Comparison of ENCODE assay signal across 28 cellular contexts in genomic region chr19:42548545-42548944, GRCh38. TPM values are rescaled to one million over a fixed set of nuclear protein-coding genes. Genes with fewer than 3 reads are reported as not detected.
DNase-seq lines count a peak whose midpoint lies in the region; ATAC-seq, FAIRE-seq and TF ChIP-seq lines count a peak whose summit lies in the region.
"Had no signal": no experiment of that assay in that cellular context is flagged by ENCODE, and none has a peak within 500 bp of the region (broad histone marks: within the 10 kb centered on the region; RNA-seq: fewer than 3 reads in every experiment).

No MANE protein-coding gene starts in this region.

- H3K27me3 Mint-ChIP-seq in MCF 10A (ENCODE audit: insufficient read depth, unreplicated experiment): peaks cover 28% of the 10 kb centered on the region

- no peaks in the 10 kb centered on the region for H3K79me2 ChIP-seq in K562 (ENCODE audit: control insufficient read depth, insufficient read depth, low read length)

- TF ChIP-seq CTCF in MCF 10A (IDR thresholded peaks at IDR 0.05; ENCODE audit: unreplicated experiment) (no peak), K562 (IDR thresholded peaks at IDR 0.05 in 2 of 3, conservative IDR thresholded peaks at IDR 0.05 in 1 of 3; ENCODE audit: insufficient read depth in 2 of 3, low read depth in 1 of 3, low read length in 3 of 3) (no peak), GM13976 (IDR thresholded peaks at IDR 0.05; ENCODE audit: borderline replicate concordance, control extremely low read depth, extremely low read depth, insufficient read depth, missing control alignments) (no peak)

- CTCF ChIA-PET in MCF 10A (lab: Yijun Ruan, JAX) (no interaction called here), K562 (lab: Yijun Ruan, JAX; ENCODE audit: low intra/inter-chr PET ratio) (no interaction called here)

- no peak overlapping the region for H3K4me3 ChIP-seq in K562
- H3K4me3 ChIP-seq: GM23248, MG63 had no signal

- H3K9me3 ChIP-seq in K562 (replicated peaks; ENCODE audit: control insufficient read depth, insufficient read depth, low read depth, low read length): no peaks in the 10 kb centered on the region
- H3K9me3 ChIP-seq: MG63 had no signal

- DNase-seq in T47D (ENCODE audit: low read depth in 1 of 2, low spot score in 1 of 2) (peak; percentile 18 to 33), MCF 10A (ENCODE audit: unreplicated experiment) (no peak), MV-4-11 (lab: John Stamatoyannopoulos, UW) (peak; percentile 54), K562 (ENCODE audit: extremely low read depth in 1 of 4, low spot score in 3 of 4) (peak in 3 of 4 experiments; percentile 44 to 48 (median 44)), NCI-H1436 (lab: John Stamatoyannopoulos, UW) (no peak), GM13976 (ENCODE audit: low spot score) (no peak), COLO829 (ENCODE audit: low spot score) (no peak)
- DNase-seq: 8988T; AML-193; CD8-positive, alpha-beta memory T cell; GM23248; IMR-90; Karpas-422; MG63; NCI-H1105; NCI-H2029 treated with DMSO at 0.1 percent for 48 hours; NCI-H345; NCI-H524; NCI-H774; Right ventricle myocardium superior had no signal

- no peak overlapping the region for H3K27ac Mint-ChIP-seq in MCF 10A (ENCODE audit: low read depth, unreplicated experiment)
- H3K27ac Mint-ChIP-seq: CD8-positive, alpha-beta memory T cell had no signal

- TF ChIP-seq RAD21 in K562 (CRISPR knock-in tag; conservative IDR thresholded peaks at IDR 0.05 in 1 of 2, IDR thresholded peaks at IDR 0.05 in 1 of 2): no peak

- 13% methylated on average over 3 of the region's 4 CpGs for WGBS in K562 (ENCODE audit: insufficient coverage, low coverage, missing lambda C conversion rate)

- H3K27me3 ChIP-seq in K562 (ENCODE audit: control insufficient read depth in 2 of 2, insufficient read depth in 2 of 2, low read length in 2 of 2): no peaks in the 10 kb centered on the region
- H3K27me3 ChIP-seq: MG63 had no signal

- POLR2A ChIA-PET in MCF 10A (lab: Yijun Ruan, JAX) (no interaction called here), K562 (lab: Yijun Ruan, JAX) (no interaction called here)

- H3K36me3 ChIP-seq in K562 (ENCODE audit: control insufficient read depth, insufficient read depth, low read length): no peaks in the 10 kb centered on the region
- H3K36me3 ChIP-seq: MG63 had no signal

- no peak overlapping the region for H2AFZ ChIP-seq in K562 (ENCODE audit: low read depth, low read length)
- H2AFZ ChIP-seq: GM23248 had no signal

- no peak overlapping the region for H3K4me2 ChIP-seq in K562 (ENCODE audit: insufficient read depth, low read length)

- BruUV-seq in MCF 10A (replicated peaks; lab: Mats Ljungman, UMichigan): no TSS peak
- BruUV-seq in K562 (replicated peaks; lab: Mats Ljungman, UMichigan): no TSS peak

- H3K4me1 ChIP-seq in K562 (replicated peaks in 1 of 2; ENCODE audit: control insufficient read depth in 2 of 2, insufficient read depth in 2 of 2, low read length in 2 of 2): no peaks in the 10 kb centered on the region

- TF ChIP-seq POLR2A in K562 (conservative IDR thresholded peaks at IDR 0.05): no peak

- no peak overlapping the region for H3K27ac ChIP-seq in K562 (ENCODE audit: extremely low read depth, low read depth, low read length)
- H3K27ac ChIP-seq: C4-2B, GM23248 had no signal

- H3K9ac ChIP-seq in K562 (ENCODE audit: insufficient read depth in 1 of 2, low read depth in 2 of 2, low read length in 2 of 2): no peak overlapping the region
- H3K9ac ChIP-seq: GM23248 had no signal

- FAIRE-seq in K562 (lab: Jason Lieb, UNC): no peak
- FAIRE-seq: HTR-8/SVneo, RCC 7860 had no signal

- peaks cover under 1% of the 10 kb centered on the region for H3K36me3 Mint-ChIP-seq in MCF 10A (ENCODE audit: insufficient read depth, unreplicated experiment)

- H3K9me3 Mint-ChIP-seq in MCF 10A (ENCODE audit: unreplicated experiment): peaks cover 9% of the 10 kb centered on the region

- intact Hi-C loops in MCF 10A (cut with micrococcal nuclease) (no loop called here), K562 (cut with micrococcal nuclease) (no loop called here)

- H3K4me1 Mint-ChIP-seq in MCF 10A (ENCODE audit: insufficient read depth, unreplicated experiment): no peaks in the 10 kb centered on the region
- H3K4me1 Mint-ChIP-seq: CD8-positive, alpha-beta memory T cell had no signal

- in situ Hi-C loops in T47D (cut with HindIII; ENCODE audit: low pct_unique_long_range_greater_than_20kb, low sequenced_read_pairs): no loop called here
- in situ Hi-C loops in K562 (cut with MboI): loop anchor here (25.0 kb wide), 1 partner anchor 436 kb away; no protein-coding TSS in a partner anchor
- in situ Hi-C loops in GM13976 (cut with MboI; ENCODE audit: low sequenced_read_pairs, unreplicated experiment): no loop called here

- TF ChIP-seq EP300 in K562 (IDR thresholded peaks at IDR 0.05; ENCODE audit: low read length): no peak

- no peak overlapping the region for H3K4me3 Mint-ChIP-seq in MCF 10A (ENCODE audit: unreplicated experiment)
- H3K4me3 Mint-ChIP-seq: CD8-positive, alpha-beta memory T cell had no signal

- H3K9me1 ChIP-seq in K562 (ENCODE audit: control insufficient read depth, insufficient read depth, low read length): no peaks in the 10 kb centered on the region

- no peaks in the 10 kb centered on the region for H4K20me1 ChIP-seq in K562 (replicated peaks; ENCODE audit: control insufficient read depth, insufficient read depth, low read length)

- ATAC-seq in K562 (no peak), GM21528 (IDR thresholded peaks at IDR 0.05; ENCODE audit: low FRiP score, unreplicated experiment) (no peak)

TF ChIP-seq in K562, 482 proteins besides CTCF, POLR2A, EP300 and RAD21 (continues in another document):
- TF ChIP-seq, protein P1, sequence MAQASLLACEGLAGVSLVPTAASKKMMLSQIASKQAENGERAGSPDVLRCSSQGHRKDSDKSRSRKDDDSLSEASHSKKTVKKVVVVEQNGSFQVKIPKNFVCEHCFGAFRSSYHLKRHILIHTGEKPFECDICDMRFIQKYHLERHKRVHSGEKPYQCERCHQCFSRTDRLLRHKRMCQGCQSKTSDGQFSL (CRISPR knock-in tag; IDR thresholded peaks at IDR 0.05): 0 out of 2 replicates have a peak, but pooled peaks have one; percentile 44
- TF ChIP-seq, protein P1 (tag; IDR thresholded peaks at IDR 0.05): peak in 1 of 2 experiments; percentile 95; a peak in 2 of 4 replicates
- peak; percentile 64 for TF ChIP-seq EHMT2 (IDR thresholded peaks at IDR 0.05)
- 0 out of 2 replicates have a peak, but pooled peaks have one; percentile 49 for TF ChIP-seq MIER1 (IDR thresholded peaks at IDR 0.05; ENCODE audit: low read depth)
- no peak for TF ChIP-seq MCM7 (IDR thresholded peaks at IDR 0.05)

RNA-seq across cellular contexts. Expression of gene CEACAM1, which starts 20.3 kb away (rescaled TPM):
- total RNA-seq in MCF 10A (2022) (0.32 and 0.56 TPM in 2 replicates), K562 (2014; rRNA removed) (0.05 TPM in 1 of 2 replicates, not detected in the other), K562 (2014; rRNA removed; fragmentation: Illumina TruSeq; extraction: Trizol) (0.11 TPM in 1 of 2 replicates, not detected in the other), K562 (2015; rRNA removed; fragmentation: Illumina TruSeq; extraction: Trizol) (0.04 and 0.15 TPM in 2 replicates), K562 (2021) (0.16 and 0.36 TPM in 2 replicates)
- 0.40 and 0.42 TPM in 2 replicates for total RNA-seq in K562 (2011; cell fraction: chromatin; rRNA removed; ENCODE audit: low replicate concordance)
- total RNA-seq in K562 (2011; cell fraction: nucleolus; rRNA removed): 0.39 and 0.50 TPM in 2 replicates
- total RNA-seq in K562 (2011; cell fraction: nucleoplasm; rRNA removed): 0.69 TPM in 1 of 2 replicates, not detected in the other
- polyA plus RNA-seq in K562 (2011; rRNA removed) (0.15 TPM in 1 of 2 replicates, not detected in the other), K562 (2014; fragmentation: Illumina TruSeq; extraction: Trizol) (0.12 TPM in 1 of 2 replicates, not detected in the other), K562 (2014; fragmentation: Nextera tagmentation; extraction: Ambion mirVana) (under 1 TPM in 1 of 2 experiments, not detected in 1; 0.10 TPM), K562 (2014; rRNA removed) (0.05 and 0.77 TPM in 2 replicates)
- polyA plus RNA-seq in K562 (2011; cell fraction: cytosol; rRNA removed): 0.04 TPM in 1 of 2 replicates, not detected in the other
- polyA plus RNA-seq in K562 (2011; cell fraction: nucleus; rRNA removed): 0.28 TPM in 1 of 2 replicates, not detected in the other
- 0.62 and 2.0 TPM in 2 replicates for polyA plus RNA-seq in K562 (2012)
- polyA minus RNA-seq in K562 (2011; rRNA and poly(A)+ RNA removed): not detected in 2 replicates
- 1.2 TPM in 1 of 2 replicates, not detected in the other for polyA minus RNA-seq in K562 (2011; cell fraction: cytosol; rRNA and poly(A)+ RNA removed)
- 0.13 TPM in 1 of 2 replicates, not detected in the other for polyA minus RNA-seq in K562 (2011; cell fraction: nucleus; rRNA and poly(A)+ RNA removed)
- total RNA-seq: GM23248, IMR-90 had no signal
- polyA plus RNA-seq: AG04450, GM23248, IMR-90 had no signal

RNA-seq across cellular contexts. Expression of gene CEACAM8, which starts 46.2 kb away (rescaled TPM):
- not detected in 2 replicates for total RNA-seq in MCF 10A (2022)
- not detected in 2 replicates for total RNA-seq in K562 (2011; cell fraction: chromatin; rRNA removed; ENCODE audit: low replicate concordance)
- not detected in 2 replicates for total RNA-seq in K562 (2011; cell fraction: nucleolus; rRNA removed)
- total RNA-seq in K562 (2011; cell fraction: nucleoplasm; rRNA removed): not detected in 2 replicates
- not detected in 2 replicates for total RNA-seq in K562 (2014; rRNA removed)
- total RNA-seq in K562 (2014; rRNA removed; fragmentation: Illumina TruSeq; extraction: Trizol): not detected in 2 replicates
- total RNA-seq in K562 (2015; rRNA removed; fragmentation: Illumina TruSeq; extraction: Trizol): not detected in 2 replicates
- not detected in 2 replicates for total RNA-seq in K562 (2021)
- not detected in 2 replicates for polyA plus RNA-seq in K562 (2011; rRNA removed)
- polyA plus RNA-seq in K562 (2011; cell fraction: cytosol; rRNA removed): not detected in 2 replicates
- not detected in 2 replicates for polyA plus RNA-seq in K562 (2011; cell fraction: nucleus; rRNA removed)
- polyA plus RNA-seq in K562 (2012): not detected in 2 replicates
- polyA plus RNA-seq in K562 (2014; fragmentation: Illumina TruSeq; extraction: Trizol): not detected in 2 replicates
- polyA plus RNA-seq in K562 (2014; fragmentation: Nextera tagmentation; extraction: Ambion mirVana): not detected
- not detected in 2 replicates for polyA plus RNA-seq in K562 (2014; rRNA removed)
- not detected in 2 replicates for polyA minus RNA-seq in K562 (2011; rRNA and poly(A)+ RNA removed)
- polyA minus RNA-seq in K562 (2011; cell fraction: cytosol; rRNA and poly(A)+ RNA removed): not detected in 2 replicates
- not detected in 2 replicates for polyA minus RNA-seq in K562 (2011; cell fraction: nucleus; rRNA and poly(A)+ RNA removed)
- total RNA-seq: CD8-positive, alpha-beta memory T cell; GM23248; IMR-90; OCI-LY7; Right ventricle myocardium superior; SK-MEL-5; T-helper 2 cell treated with Interferon-gamma antibody and Interleukin-4, amounts not matched to agents 100 ng/mL and 5 ng/mL, for 36 hours had no signal
- polyA plus RNA-seq: AG04450; CD8-positive, alpha-beta memory T cell; GM23248; IMR-90 had no signal

Comparison
In these comparisons a context has a peak if more than half of its experiments do, and no peak if none do; other contexts are left out.
1. DNase-seq: peak in T47D (2 of 2), MV-4-11 (single experiment) and K562 (3 of 4); none in MCF 10A (single experiment), NCI-H1436 (single experiment), GM13976 (single experiment) and COLO829 (single experiment).